12 cellular contexts compared by ENCODE assay signal in the genomic region with DNA sequence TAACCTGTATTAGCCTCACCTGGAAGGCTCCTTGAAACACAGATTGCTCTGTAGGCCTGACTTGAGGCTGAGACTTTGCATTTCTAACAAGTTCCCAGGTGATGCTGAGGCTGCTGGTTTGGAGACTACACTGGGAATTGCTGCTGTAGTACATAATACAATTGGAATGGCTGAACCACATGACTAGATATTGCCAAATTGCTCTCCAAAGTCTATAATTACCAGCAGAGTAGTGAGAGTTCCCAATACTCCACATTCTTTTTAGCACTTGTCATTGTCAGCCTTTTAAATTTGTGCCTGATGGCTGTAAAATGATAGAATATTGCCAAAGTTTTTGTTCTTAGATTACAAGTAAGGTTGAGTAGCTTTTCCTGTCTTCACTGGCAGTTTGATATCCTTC. TPM values are rescaled to one million over a fixed set of nuclear protein-coding genes. Genes with fewer than 3 reads are reported as not detected.
DNase-seq lines count a peak whose midpoint lies in the region; ATAC-seq and TF ChIP-seq lines count a peak whose summit lies in the region.
"Had no signal": no experiment of that assay in that cellular context is flagged by ENCODE, and none has a peak within 500 bp of the region (broad histone marks: within the 10 kb centered on the region; RNA-seq: fewer than 3 reads in every experiment).

No MANE protein-coding gene starts in this region.

- H2AFZ ChIP-seq in neuronal stem cell (ENCODE audit: low read length), result no peak overlapping the region

- H3K4me1 ChIP-seq in foreskin keratinocyte (no peaks in the 10 kb centered on the region), neuronal stem cell (ENCODE audit: control insufficient read depth in 2 of 2, insufficient read depth in 1 of 2, low read depth in 1 of 2, low read length in 2 of 2) (no peaks in the 10 kb centered on the region)
- H3K4me1 ChIP-seq: adrenal gland had no signal

- H3K36me3 ChIP-seq in neuronal stem cell (replicated peaks in 1 of 2; ENCODE audit: control insufficient read depth in 2 of 2, insufficient read depth in 2 of 2, low read length in 2 of 2), result peaks cover 13 to 99% of the 10 kb centered on the region in 2 donors

- H3K27ac ChIP-seq in foreskin keratinocyte, result no peak overlapping the region
- H3K27ac ChIP-seq in neuronal stem cell (replicated peaks; ENCODE audit: low read length), result no peak overlapping the region
- H3K27ac ChIP-seq: adrenal gland had no signal

- H2BK120ac ChIP-seq in neuronal stem cell (ENCODE audit: low read depth, low read length), result no peak overlapping the region

- no peaks in the 10 kb centered on the region for H3K9me3 ChIP-seq in neuronal stem cell (replicated peaks in 1 of 2; ENCODE audit: control insufficient read depth in 2 of 2, insufficient read depth in 1 of 2, low read depth in 1 of 2, low read length in 2 of 2)
- H3K9me3 ChIP-seq: adrenal gland had no signal

- no peaks in the 10 kb centered on the region for H3K27me3 ChIP-seq in foreskin keratinocyte
- no peaks in the 10 kb centered on the region for H3K27me3 ChIP-seq in neuronal stem cell (ENCODE audit: control insufficient read depth in 3 of 3, insufficient read depth in 3 of 3, low read depth in 1 of 3, low read length in 3 of 3)
- H3K27me3 ChIP-seq: adrenal gland had no signal

- no peak overlapping the region for H4K8ac ChIP-seq in neuronal stem cell (ENCODE audit: low read depth, low read length)

- no peaks in the 10 kb centered on the region for H3K79me1 ChIP-seq in neuronal stem cell (ENCODE audit: low read depth, low read length)

- H3K14ac ChIP-seq in neuronal stem cell (ENCODE audit: low read length), result no peak overlapping the region

- H2BK12ac ChIP-seq in neuronal stem cell (ENCODE audit: low read length), result no peak overlapping the region

- no peak overlapping the region for H4K91ac ChIP-seq in neuronal stem cell (ENCODE audit: low read depth, low read length, poor library complexity)

- no peak overlapping the region for H3K18ac ChIP-seq in neuronal stem cell (ENCODE audit: low read length)

- no peak overlapping the region for H3K9ac ChIP-seq in neuronal stem cell (ENCODE audit: low read depth, low read length, poor library complexity)

- ATAC-seq in foreskin keratinocyte, result peak; percentile 40
- ATAC-seq in sciatic nerve, result peak; percentile 98
- ATAC-seq in HG03196 (IDR thresholded peaks at IDR 0.05; ENCODE audit: unreplicated experiment), result no peak
- ATAC-seq: Panc1 had no signal

- no peak overlapping the region for H3K4me2 ChIP-seq in neuronal stem cell (ENCODE audit: insufficient read depth, low read length, poor library complexity, severe bottlenecking)

- intact Hi-C loops in sciatic nerve (cut with DNase I), result loop anchor here (10.0 kb wide), 1 partner anchor 313 kb away; no protein-coding TSS in a partner anchor

- H2BK5ac ChIP-seq in neuronal stem cell (ENCODE audit: low read length), result no peak overlapping the region

- no peak overlapping the region for H3K4ac ChIP-seq in neuronal stem cell (ENCODE audit: low read length)

- DNase-seq in ELR (ENCODE audit: low read depth), result peak; percentile 65
- DNase-seq in amniotic epithelial cell (ENCODE audit: low read depth), result peak; percentile 68
- DNase-seq in foreskin keratinocyte, result peak; percentile 53 to 74
- DNase-seq in sciatic nerve (ENCODE audit: low spot score), result no peak
- DNase-seq in neuronal stem cell (ENCODE audit: low spot score), result no peak
- no peak for DNase-seq in activated CD4-positive, alpha-beta T cell treated with anti-CD3 and anti-CD28 coated beads for 4 hours
- no peak for DNase-seq in cerebellar nuclear complex (lab: John Stamatoyannopoulos, UW)
- DNase-seq: adrenal gland, COR-L47, T1000 had no signal

- TF ChIP-seq CTCF in foreskin keratinocyte (conservative IDR thresholded peaks at IDR 0.05), result no peak

- no peak overlapping the region for H3K23ac ChIP-seq in neuronal stem cell (ENCODE audit: low read depth, low read length, poor library complexity)

- H3K4me3 ChIP-seq in neuronal stem cell (ENCODE audit: low read length in 2 of 2), result no peak overlapping the region
- H3K4me3 ChIP-seq: adrenal gland had no signal

- H2BK15ac ChIP-seq in neuronal stem cell (ENCODE audit: low read length), result no peak overlapping the region

- no peak overlapping the region for H2AK5ac ChIP-seq in neuronal stem cell (ENCODE audit: low read depth, low read length)

RNA-seq across cellular contexts. Expression of gene PLEKHA8, which starts 39.9 kb away (rescaled TPM):
- 14.0 and 14.3 TPM in 2 replicates for total RNA-seq in foreskin keratinocyte
- 3.9 and 4.7 TPM in 2 replicates for polyA plus RNA-seq in foreskin keratinocyte
- 16.9 TPM for total RNA-seq in sciatic nerve
- 31.2 TPM for polyA plus RNA-seq in neuronal stem cell (2013, experiment 1 of 2)
- 31.6 TPM for polyA plus RNA-seq in neuronal stem cell (2013, experiment 2 of 2)

RNA-seq across cellular contexts. Expression of gene FKBP14, which starts 41.6 kb away (rescaled TPM):
- total RNA-seq in foreskin keratinocyte, result 17.5 and 19.5 TPM in 2 replicates
- polyA plus RNA-seq in foreskin keratinocyte, result 5.8 and 6.4 TPM in 2 replicates
- total RNA-seq in sciatic nerve, result 15.2 TPM
- polyA plus RNA-seq in neuronal stem cell (2013, experiment 1 of 2), result 5.4 TPM
- polyA plus RNA-seq in neuronal stem cell (2013, experiment 2 of 2), result 4.9 TPM

Comparison
In these comparisons a context has a peak if more than half of its experiments do, and no peak if none do; other contexts are left out.
1. DNase-seq: peak in ELR (single experiment), amniotic epithelial cell (single experiment) and foreskin keratinocyte (2 of 2); none in sciatic nerve (single experiment), neuronal stem cell (single experiment), activated CD4-positive, alpha-beta T cell treated with anti-CD3 and anti-CD28 coated beads for 4 hours (0 of 2) and cerebellar nuclear complex (0 of 2).